ENCODE assay signal across 18 cellular contexts in the genomic region with DNA sequence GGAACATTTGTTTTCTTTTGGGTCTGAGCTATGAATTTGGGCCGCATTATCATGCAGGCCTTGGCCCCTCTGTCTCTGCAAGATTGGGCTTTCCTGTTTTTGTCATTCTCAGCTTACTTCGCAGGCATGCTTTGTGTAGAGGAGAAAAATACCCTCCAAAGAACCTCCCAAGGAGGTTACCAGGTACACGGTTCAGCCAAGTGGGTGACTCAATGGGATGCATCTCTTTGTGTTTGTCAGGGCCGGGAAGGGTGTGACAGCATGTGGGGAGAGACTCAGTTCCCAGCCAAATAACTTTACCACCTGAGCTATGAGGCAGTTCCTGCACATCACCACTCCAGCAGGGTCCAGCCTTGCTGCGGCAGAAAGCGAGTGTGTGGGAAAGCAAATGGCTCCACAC. TPM values are rescaled to one million over a fixed set of nuclear protein-coding genes. Genes with fewer than 3 reads are reported as not detected.
"Had no signal": no experiment of that assay in that cellular context is flagged by ENCODE, and none has a peak within 500 bp of the region (broad histone marks: within the 10 kb centered on the region; RNA-seq: fewer than 3 reads in every experiment).

No MANE protein-coding gene starts in this region.

- DNase-seq: activated CD4-positive, alpha-beta T cell treated with anti-CD3 and anti-CD28 coated beads for 4 hours; activated CD8-positive, alpha-beta T cell treated with anti-CD3 and anti-CD28 coated beads for 36 hours; activated effector memory CD4-positive, alpha-beta T cell treated with Interleukin-2 at 50 U/mL for 16 hours; activated naive CD4-positive, alpha-beta T cell treated with anti-CD3 and anti-CD28 coated beads, Interleukin-2, amount 50 U/mL, for 16 hours; activated T-cell treated with anti-CD3 and anti-CD28 coated beads, Interleukin-2, amount 50 U/mL, for 4 hours; colonic mucosa; kidney; sigmoid colon; stimulated activated CD4-positive, alpha-beta T cell treated with anti-CD3 and anti-CD28 coated beads, Interleukin-12 subunit alpha, Interleukin-12 subunit beta, amount 100 ng/mL, for 4 hours; stimulated activated CD4-positive, alpha-beta T cell treated with anti-CD3 and anti-CD28 coated beads, Interleukin-2, amount 100 ng/mL, for 24 hours; T-helper 17 cell; tibial artery had no signal

- H3K4me3 ChIP-seq: colonic mucosa, hepatocyte, sigmoid colon, tibial artery had no signal

- ATAC-seq: activated CD8-positive, alpha-beta T cell treated with anti-CD3 and anti-CD28 coated beads for 36 hours; activated T-cell treated with anti-CD3 and anti-CD28 coated beads, Interleukin-2, amount 50 U/mL, for 4 hours; stimulated activated effector memory CD8-positive, alpha-beta T cell treated with anti-CD3 and anti-CD28 coated beads, Interleukin-12 subunit alpha, Interleukin-12 subunit beta, amount 100 ng/mL, for 72 hours; T-helper 17 cell; WTC11 had no signal

- H3K27me3 ChIP-seq: colonic mucosa, hepatocyte had no signal

- H3K27ac ChIP-seq: colonic mucosa, hepatocyte, tibial artery had no signal

- H3K36me3 ChIP-seq: colonic mucosa, sigmoid colon, tibial artery had no signal

- H3K9me3 ChIP-seq: colonic mucosa, sigmoid colon, tibial artery had no signal

- H3K4me1 ChIP-seq: colonic mucosa, sigmoid colon, tibial artery had no signal

RNA-seq across cellular contexts. Expression of a gene that starts 47.8 kb away (rescaled TPM):
- total RNA-seq: activated CD8-positive, alpha-beta T cell treated with anti-CD3 and anti-CD28 coated beads for 36 hours; astrocyte; mesothelial cell of epicardium; osteocyte had no signal
